Comparison of ENCODE assay signal across 3 cellular contexts in the genomic region with DNA sequence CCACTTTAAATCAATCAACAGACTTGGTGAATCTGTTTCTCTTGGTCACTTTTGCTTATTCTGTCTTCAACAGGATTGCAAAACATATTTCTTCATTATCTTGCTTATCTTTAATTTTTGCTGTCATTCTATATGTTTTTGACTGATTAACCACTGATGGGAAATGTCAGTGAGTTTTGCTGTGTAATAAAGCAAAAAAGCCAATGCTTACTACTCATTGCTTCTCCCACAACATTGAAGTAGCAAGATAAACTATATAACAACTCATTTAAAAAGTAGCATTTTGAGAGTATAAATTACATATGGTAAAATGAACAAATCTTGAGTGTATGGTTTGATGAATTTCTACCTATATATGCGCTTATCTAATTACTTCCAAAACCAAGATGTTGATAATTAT.
A peak's percentile ranks its signal among the peaks of the same experiment; 100 is the strongest.
TF ChIP-seq lines count a peak whose summit lies in the region.

No MANE protein-coding gene starts in this region.

TF ChIP-seq in SK-N-SH treated with all-trans-retinoic acid at 6 μM for 48 hours, 23 proteins besides CTCF, POLR2A, EP300 and RAD21:
- no peak for TF ChIP-seq ZNF565 (CRISPR knock-in tag; conservative IDR thresholded peaks at IDR 0.05; ENCODE audit: low read depth)
- 0 out of 2 replicates have a peak, but pooled peaks have one; percentile 25 for TF ChIP-seq ISL1 (CRISPR knock-in tag; IDR thresholded peaks at IDR 0.05)
- TF ChIP-seq ZFP30 (CRISPR knock-in tag; IDR thresholded peaks at IDR 0.05), result no peak

TF ChIP-seq in SK-N-SH, 30 proteins besides CTCF, POLR2A, EP300 and RAD21:
- TF ChIP-seq SMC3 (IDR thresholded peaks at IDR 0.05; ENCODE audit: low read depth, low read length) (no peak), YY1 (IDR thresholded peaks at IDR 0.05; ENCODE audit: low read depth) (no peak), TCF12 (IDR thresholded peaks at IDR 0.05) (no peak), TAF1 (IDR thresholded peaks at IDR 0.05; ENCODE audit: borderline replicate concordance, low read depth, low read length) (no peak), EZH2phosphoT487 (IDR thresholded peaks at IDR 0.05; ENCODE audit: borderline replicate concordance, low read depth) (no peak)

TF ChIP-seq in K562, 482 proteins besides CTCF, POLR2A, EP300 and RAD21:
- TF ChIP-seq PBX2 (CRISPR knock-in tag; IDR thresholded peaks at IDR 0.05; ENCODE audit: low read depth), result no peak
- peak; percentile 55; the same call in 1 of the 2 replicates for TF ChIP-seq PBX2 (tag; conservative IDR thresholded peaks at IDR 0.05; ENCODE audit: low read depth)
- no peak for TF ChIP-seq TRIM24 (IDR thresholded peaks at IDR 0.05)
